8 cellular contexts compared by ENCODE assay signal in the genomic region with DNA sequence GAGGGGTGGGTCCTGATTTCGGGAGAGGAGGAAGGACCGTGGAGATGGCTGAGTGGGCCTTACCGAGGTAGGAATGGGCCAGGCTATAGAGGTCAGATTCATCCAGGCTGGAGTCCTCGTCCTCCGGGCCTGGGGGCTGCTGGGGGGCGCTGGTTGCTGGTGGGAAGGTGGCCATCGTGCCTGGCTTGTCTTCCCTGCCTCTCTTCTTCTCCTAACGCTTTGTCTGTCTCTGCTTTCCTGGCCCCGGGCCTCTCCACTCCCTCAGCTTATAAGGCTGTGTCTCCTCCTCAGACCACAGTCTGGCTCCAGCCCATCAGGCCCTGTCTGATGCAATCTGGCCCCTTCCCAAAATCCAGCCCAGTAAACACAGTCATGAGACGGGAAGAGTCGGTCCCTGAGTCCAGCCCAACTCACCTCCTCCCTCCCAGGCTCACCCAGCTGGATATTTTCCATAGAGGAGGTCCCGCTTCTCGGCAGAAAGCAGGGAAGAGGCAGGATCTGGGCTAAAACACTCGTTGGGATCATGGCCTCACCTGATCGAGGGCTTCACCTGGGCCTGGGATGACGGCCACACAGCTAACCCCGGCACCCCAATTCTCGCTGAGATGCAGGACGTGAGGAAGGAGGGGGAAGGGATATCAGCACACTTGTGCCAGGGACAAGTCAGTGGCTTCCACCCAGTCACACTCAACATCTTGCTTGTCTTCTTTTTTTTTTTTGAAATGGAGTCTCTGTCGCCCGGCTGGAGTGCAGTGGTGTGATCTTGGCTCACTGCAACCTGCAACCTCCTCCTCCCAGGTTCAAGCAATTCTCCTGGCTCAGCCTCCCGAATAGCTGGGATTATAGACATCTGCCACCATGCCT. TPM values are rescaled to one million over a fixed set of nuclear protein-coding genes. Genes with fewer than 3 reads are reported as not detected.
DNase-seq lines count a peak whose midpoint lies in the region; ATAC-seq and TF ChIP-seq lines count a peak whose summit lies in the region.

A gene with protein sequence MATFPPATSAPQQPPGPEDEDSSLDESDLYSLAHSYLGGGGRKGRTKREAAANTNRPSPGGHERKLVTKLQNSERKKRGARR (minus strand): TSS at position 242 of the 864 bp plus-strand sequence. CDS start 67 bp downstream, at position 175.

- DNase-seq in HFFc6 (peak; percentile 93), islet precursor cell (peak; percentile 69), smooth muscle cell of the brain vasculature (ENCODE audit: low read depth, low spot score) (peak; percentile 55), OCI-M2 (lab: John Stamatoyannopoulos, UW; ENCODE audit: unreplicated experiment) (no peak)

- H3K36me3 Mint-ChIP-seq in HFFc6 (ENCODE audit: low read depth) (peaks cover 24% of the 10 kb centered on the region), brain (peaks cover 3% of the 10 kb centered on the region)

- TF ChIP-seq CTCF in HFFc6 (IDR thresholded peaks at IDR 0.05) (no peak), brain (conservative IDR thresholded peaks at IDR 0.05) (no peak)

- H3K27ac Mint-ChIP-seq in HFFc6 = peak within 1 kb of the TSS; percentile 94
- peak within 1 kb of the TSS; percentile 62 to 97 (median 90) for H3K27ac Mint-ChIP-seq in brain

- H3K4me1 Mint-ChIP-seq in HFFc6 (ENCODE audit: low read depth) (peaks cover 27% of the 10 kb centered on the region), brain (peaks cover 28% of the 10 kb centered on the region)

- H3K27me3 Mint-ChIP-seq in HFFc6 (ENCODE audit: insufficient read depth) (peaks cover 3% of the 10 kb centered on the region), brain (peaks cover 15% of the 10 kb centered on the region)

- H3K9me3 Mint-ChIP-seq in HFFc6 (no peaks in the 10 kb centered on the region), brain (peaks cover 0 to 9% (median 4%) of the 10 kb centered on the region in 5 experiments)

- H3K4me3 Mint-ChIP-seq in HFFc6 = peak within 1 kb of the TSS; percentile 90
- H3K4me3 Mint-ChIP-seq in brain = peak within 1 kb of the TSS in 4 of 5 experiments; percentile 62 to 91 (median 72)

- ATAC-seq in GM19328 (IDR thresholded peaks at IDR 0.05; ENCODE audit: unreplicated experiment) = no peak
- no peak for ATAC-seq in GM21360 (IDR thresholded peaks at IDR 0.05; ENCODE audit: unreplicated experiment)
- ATAC-seq in GM18870 (IDR thresholded peaks at IDR 0.05; ENCODE audit: unreplicated experiment) = no peak

RNA-seq across cellular contexts. Expression of the gene that starts here (rescaled TPM):
- 10 to 100 TPM; 31.9 to 60.3 (median 43.7) TPM for total RNA-seq in HFFc6 (2021; fragmentation: NEBNext Ultra II Directional; extraction: Animal tissue kit (Norgen Biotek cat#: 25700))
- polyA plus RNA-seq in brain (ENCODE audit: insufficient read depth, low read depth, low replicate concordance) = 289 TPM
